ENCODE assay signal across 1 cellular context in the genomic region with DNA sequence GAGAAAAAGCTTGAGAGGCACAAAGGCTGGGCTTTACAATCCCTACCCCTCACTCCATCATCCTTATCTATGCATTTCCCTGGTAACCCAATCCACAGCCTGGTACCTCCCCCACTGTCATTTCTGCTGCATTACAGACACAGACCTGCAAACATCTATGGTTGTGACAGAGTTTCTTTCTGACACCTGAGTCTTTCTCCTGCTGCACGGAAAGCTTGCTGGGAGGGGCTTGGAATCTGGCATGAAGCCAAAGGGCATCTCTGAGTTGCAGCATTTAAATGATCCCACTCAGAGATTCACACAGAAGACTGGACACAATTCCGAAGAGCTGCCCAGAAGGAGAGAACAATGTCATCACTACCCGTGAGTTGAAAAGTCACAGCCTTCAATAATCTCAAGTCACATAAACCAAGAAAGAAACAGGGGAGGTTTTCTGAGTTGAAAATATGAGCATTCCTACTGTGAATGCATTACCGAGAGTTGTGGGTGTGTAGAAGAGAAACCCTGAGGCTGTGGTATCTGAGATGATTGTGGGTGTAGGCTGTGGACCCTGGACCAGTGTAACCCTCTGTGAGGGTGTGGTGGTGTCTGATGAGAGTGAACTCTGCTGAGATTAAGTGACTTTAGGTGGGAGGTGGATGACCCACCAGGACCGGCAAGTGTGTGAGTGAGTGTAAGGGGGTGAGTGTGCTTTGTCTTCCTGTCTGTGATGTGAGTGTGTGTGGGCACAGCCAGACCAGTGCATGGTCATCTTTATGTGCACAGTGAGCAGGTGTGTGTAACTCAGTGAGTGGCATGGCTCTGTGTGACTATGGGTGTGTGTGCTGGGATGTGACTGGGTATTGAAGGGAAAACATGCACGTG.
TF ChIP-seq lines count a peak whose summit lies in the region.

A gene with protein sequence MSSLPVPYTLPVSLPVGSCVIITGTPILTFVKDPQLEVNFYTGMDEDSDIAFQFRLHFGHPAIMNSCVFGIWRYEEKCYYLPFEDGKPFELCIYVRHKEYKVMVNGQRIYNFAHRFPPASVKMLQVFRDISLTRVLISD (plus strand): TSS at position 301 of the 864 bp plus-strand sequence. CDS start 48 bp downstream, at position 349.

TF ChIP-seq in A549, 52 proteins besides CTCF, POLR2A, EP300 and RAD21 (continued from another document):
- TF ChIP-seq, protein P1, sequence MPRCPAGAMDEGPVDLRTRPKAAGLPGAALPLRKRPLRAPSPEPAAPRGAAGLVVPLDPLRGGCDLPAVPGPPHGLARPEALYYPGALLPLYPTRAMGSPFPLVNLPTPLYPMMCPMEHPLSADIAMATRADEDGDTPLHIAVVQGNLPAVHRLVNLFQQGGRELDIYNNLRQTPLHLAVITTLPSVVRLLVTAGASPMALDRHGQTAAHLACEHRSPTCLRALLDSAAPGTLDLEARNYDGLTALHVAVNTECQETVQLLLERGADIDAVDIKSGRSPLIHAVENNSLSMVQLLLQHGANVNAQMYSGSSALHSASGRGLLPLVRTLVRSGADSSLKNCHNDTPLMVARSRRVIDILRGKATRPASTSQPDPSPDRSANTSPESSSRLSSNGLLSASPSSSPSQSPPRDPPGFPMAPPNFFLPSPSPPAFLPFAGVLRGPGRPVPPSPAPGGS (IDR thresholded peaks at IDR 0.05): no peak
- TF ChIP-seq ZSCAN20 (CRISPR knock-in tag; IDR thresholded peaks at IDR 0.05): no peak
- TF ChIP-seq, protein P2, sequence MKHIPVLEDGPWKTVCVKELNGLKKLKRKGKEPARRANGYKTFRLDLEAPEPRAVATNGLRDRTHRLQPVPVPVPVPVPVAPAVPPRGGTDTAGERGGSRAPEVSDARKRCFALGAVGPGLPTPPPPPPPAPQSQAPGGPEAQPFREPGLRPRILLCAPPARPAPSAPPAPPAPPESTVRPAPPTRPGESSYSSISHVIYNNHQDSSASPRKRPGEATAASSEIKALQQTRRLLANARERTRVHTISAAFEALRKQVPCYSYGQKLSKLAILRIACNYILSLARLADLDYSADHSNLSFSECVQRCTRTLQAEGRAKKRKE (CRISPR knock-in tag; IDR thresholded peaks at IDR 0.05; ENCODE audit: low read depth): no peak
- TF ChIP-seq BHLHE40 (IDR thresholded peaks at IDR 0.05; ENCODE audit: low read depth, low read length): no peak
- TF ChIP-seq RFX5 (IDR thresholded peaks at IDR 0.05): no peak
- TF ChIP-seq MYC (IDR thresholded peaks at IDR 0.05; ENCODE audit: borderline replicate concordance, low read length): no peak
- TF ChIP-seq, protein P3, sequence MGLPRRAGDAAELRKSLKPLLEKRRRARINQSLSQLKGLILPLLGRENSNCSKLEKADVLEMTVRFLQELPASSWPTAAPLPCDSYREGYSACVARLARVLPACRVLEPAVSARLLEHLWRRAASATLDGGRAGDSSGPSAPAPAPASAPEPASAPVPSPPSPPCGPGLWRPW (IDR thresholded peaks at IDR 0.05): no peak
- TF ChIP-seq TP53 (CRISPR knock-in tag; IDR thresholded peaks at IDR 0.05): no peak
- TF ChIP-seq, protein P4, sequence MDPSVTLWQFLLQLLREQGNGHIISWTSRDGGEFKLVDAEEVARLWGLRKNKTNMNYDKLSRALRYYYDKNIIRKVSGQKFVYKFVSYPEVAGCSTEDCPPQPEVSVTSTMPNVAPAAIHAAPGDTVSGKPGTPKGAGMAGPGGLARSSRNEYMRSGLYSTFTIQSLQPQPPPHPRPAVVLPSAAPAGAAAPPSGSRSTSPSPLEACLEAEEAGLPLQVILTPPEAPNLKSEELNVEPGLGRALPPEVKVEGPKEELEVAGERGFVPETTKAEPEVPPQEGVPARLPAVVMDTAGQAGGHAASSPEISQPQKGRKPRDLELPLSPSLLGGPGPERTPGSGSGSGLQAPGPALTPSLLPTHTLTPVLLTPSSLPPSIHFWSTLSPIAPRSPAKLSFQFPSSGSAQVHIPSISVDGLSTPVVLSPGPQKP (IDR thresholded peaks at IDR 0.05; ENCODE audit: low read depth, low read length): no peak
